In the genomic region with DNA sequence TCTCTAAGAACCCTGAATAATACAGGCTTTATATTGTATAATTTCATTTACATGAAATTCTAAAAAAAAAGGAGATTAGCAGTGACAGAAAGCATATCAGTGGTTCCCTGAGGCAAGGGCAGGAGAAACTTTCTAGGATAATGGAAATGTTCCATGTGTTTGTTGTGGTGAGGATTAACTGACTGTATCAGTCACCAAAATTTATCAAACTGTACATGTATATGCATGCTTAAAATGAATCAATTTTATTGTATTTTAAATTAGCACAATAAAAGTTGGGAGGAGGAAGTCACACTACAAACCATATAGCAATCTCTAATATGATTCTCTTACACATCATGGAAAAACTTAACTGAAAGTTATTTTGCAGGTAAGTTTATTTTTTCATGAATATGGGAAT, we compare ENCODE assay signal across 35 cellular contexts.
"Had no signal": no experiment of that assay in that cellular context is flagged by ENCODE, and none has a peak within 500 bp of the region (broad histone marks: within the 10 kb centered on the region; RNA-seq: fewer than 3 reads in every experiment).

No MANE protein-coding gene starts in this region.

- H3K27ac ChIP-seq: adrenal gland, body of pancreas, breast epithelium, cardiac muscle cell, VCaP had no signal

- FAIRE-seq: TTC549 had no signal

- DNase-seq: activated B cell treated with CpG ODN at 0.5 μM for 24 hours; activated CD4-positive, alpha-beta memory T cell treated with anti-CD3 and anti-CD28 coated beads for 36 hours; activated CD4-positive, alpha-beta T cell treated with anti-CD3 and anti-CD28 coated beads for 4 hours; activated CD4-positive, alpha-beta T cell treated with anti-CD3 and anti-CD28 coated beads, Interleukin-2, amount 10 ng/mL, durations not matched to agents 24 days and 14 days; activated CD4-positive, alpha-beta T cell treated with anti-CD3 and anti-CD28 coated beads, Interleukin-2, amount 50 U/mL, for 1 hour; activated CD4-positive, alpha-beta T cell treated with anti-CD3 and anti-CD28 coated beads, Interleukin-2, amount 50 U/mL, for 4 hours; activated CD4-positive, CD25-positive, alpha-beta regulatory T cell treated with anti-CD3 and anti-CD28 coated beads, Interleukin-2, amount 50 U/mL, for 72 hours; activated CD8-positive, alpha-beta memory T cell treated with anti-CD3 and anti-CD28 coated beads, Interleukin-2, amount 50 U/mL, for 4 hours; activated CD8-positive, alpha-beta T cell treated with anti-CD3 and anti-CD28 coated beads for 36 hours; activated effector memory CD4-positive, alpha-beta T cell treated with anti-CD3 and anti-CD28 coated beads, Interleukin-2, amount 50 U/mL, for 16 hours; activated gamma-delta T cell treated with Interleukin-2 at 50 U/mL for 16 hours; activated naive CD4-positive, alpha-beta T cell; activated naive CD4-positive, alpha-beta T cell treated with anti-CD3 and anti-CD28 coated beads for 36 hours; activated naive CD4-positive, alpha-beta T cell treated with anti-CD3 and anti-CD28 coated beads, Interleukin-2, amount 50 U/mL, for 16 hours; activated naive CD8-positive, alpha-beta T cell treated with anti-CD3 and anti-CD28 coated beads for 36 hours; activated T-cell treated with anti-CD3 and anti-CD28 coated beads for 4 hours; activated T-cell treated with anti-CD3 and anti-CD28 coated beads, Interleukin-2, amount 50 U/mL, for 1 hour; activated T-cell treated with anti-CD3 and anti-CD28 coated beads, Interleukin-2, amount 50 U/mL, for 4 hours; activated T-cell treated with anti-CD3 and anti-CD28 coated beads, Interleukin-2, amount 50 U/mL, for 72 hours; adrenal gland; amniotic stem cell; aorta; body of pancreas; caudate nucleus; cerebellar nuclear complex; T-helper 1 cell; T-helper 2 cell; T-helper 9 cell had no signal

- H3K27me3 ChIP-seq: adrenal gland, body of pancreas, brain microvascular endothelial cell, breast epithelium, cardiac muscle cell had no signal

- H3K4me1 ChIP-seq: adrenal gland, breast epithelium had no signal

- ATAC-seq: activated CD8-positive, alpha-beta T cell treated with anti-CD3 and anti-CD28 coated beads for 36 hours; activated naive CD4-positive, alpha-beta T cell treated with anti-CD3 and anti-CD28 coated beads, Interleukin-2, amount 50 U/mL, for 72 hours; activated T-cell treated with anti-CD3 and anti-CD28 coated beads, Interleukin-2, amount 50 U/mL, for 4 hours; activated T-cell treated with anti-CD3 and anti-CD28 coated beads, Interleukin-2, amount 50 U/mL, for 72 hours; activated T-helper 17 cell treated with anti-CD3 and anti-CD28 coated beads, Interleukin-2, amount 50 U/mL, for 72 hours; body of pancreas had no signal

- H3K4me3 ChIP-seq: adrenal gland, body of pancreas, breast epithelium, cardiac muscle cell had no signal

- H3K36me3 ChIP-seq: adrenal gland, brain microvascular endothelial cell, breast epithelium, cardiac muscle cell had no signal
